In the genomic region with DNA sequence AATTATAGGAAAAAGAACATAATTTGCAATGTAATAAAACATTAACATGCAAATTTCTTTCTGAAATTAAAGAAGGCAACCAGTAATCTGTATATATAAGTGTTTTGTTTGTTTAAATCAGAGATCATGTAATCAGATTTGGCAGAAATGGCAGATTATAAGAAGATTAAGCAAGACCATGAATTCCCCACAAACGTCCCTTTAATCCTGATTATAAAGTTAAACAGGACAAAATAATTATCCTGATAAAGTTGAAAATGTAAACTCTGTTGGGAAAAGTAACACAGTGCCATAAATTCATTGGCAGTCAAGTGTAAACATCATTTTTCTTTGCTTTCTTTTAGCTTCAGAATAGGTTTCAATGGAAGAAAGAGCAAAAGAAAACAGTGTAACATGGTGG, we compare ENCODE assay signal across 30 cellular contexts.
"Had no signal": no experiment of that assay in that cellular context is flagged by ENCODE, and none has a peak within 500 bp of the region (broad histone marks: within the 10 kb centered on the region; RNA-seq: fewer than 3 reads in every experiment).

No MANE protein-coding gene starts in this region.

- H3K4me1 ChIP-seq: parathyroid adenoma, psoas muscle, right lobe of liver, sigmoid colon, spleen, suprapubic skin, testis, tibial artery, upper lobe of right lung had no signal

- ATAC-seq: naive thymus-derived CD4-positive, alpha-beta T cell; natural killer cell; psoas muscle; right cardiac atrium; right lobe of liver; stimulated activated memory B cell treated with anti-CD40 and anti-IgM and Interleukin-4, amounts not matched to agents 10 μg/mL and 1 μg/mL and 100 μg/mL, for 72 hours; stimulated activated naive CD8-positive, alpha-beta T cell treated with anti-CD3 and anti-CD28 coated beads, Interleukin-15, amount 100 ng/mL, for 72 hours; stimulated activated naive CD8-positive, alpha-beta T cell treated with anti-CD3 and anti-CD28 coated beads, Interleukin-15, Interleukin-2, amounts not matched to agents 100 U/mL and 50 U/mL, for 24 hours; upper lobe of right lung had no signal

- FAIRE-seq: small intestine had no signal

- H3K36me3 ChIP-seq: neural progenitor cell, ovary, right lobe of liver, sigmoid colon, spleen, suprapubic skin, tibial artery, transverse colon, upper lobe of right lung, uterus had no signal

- H3K27me3 ChIP-seq: neural progenitor cell, ovary, right lobe of liver, sigmoid colon, spleen, testis, tibial artery, transverse colon, upper lobe of right lung, uterus had no signal

- H3K4me3 ChIP-seq: neural progenitor cell, ovary, psoas muscle, right lobe of liver, sigmoid colon, spleen, suprapubic skin, testis, tibial artery, transverse colon, upper lobe of right lung, uterus had no signal

- DNase-seq: naive thymus-derived CD4-positive, alpha-beta T cell; natural killer cell; occipital lobe; ovary; posterior cingulate gyrus; psoas muscle; retina; right cardiac atrium; right lobe of liver; sigmoid colon; small intestine; spleen; stimulated activated CD4-positive, alpha-beta T cell treated with anti-CD3 and anti-CD28 coated beads, Interleukin-12 subunit alpha, Interleukin-12 subunit beta, amount 100 ng/mL, for 4 hours; stimulated activated CD4-positive, alpha-beta T cell treated with anti-CD3 and anti-CD28 coated beads, Interleukin-1b, Interleukin-23, amount 100 ng/mL, for 48 hours; stimulated activated CD4-positive, alpha-beta T cell treated with anti-CD3 and anti-CD28 coated beads, Interleukin-4, amount 100 ng/mL, for 1 hour; stimulated activated CD4-positive, alpha-beta T cell treated with anti-CD3 and anti-CD28 coated beads, Interleukin-4, amount 100 ng/mL, for 4 hours; stimulated activated CD8-positive, alpha-beta memory T cell treated with anti-CD3 and anti-CD28 coated beads, Interleukin-4, amount 100 ng/mL, for 48 hours; stimulated activated naive CD4-positive, alpha-beta T cell; stimulated activated naive CD8-positive, alpha-beta T cell treated with anti-CD3 and anti-CD28 coated beads, Interleukin-15, amount 100 ng/mL, for 72 hours; stimulated activated naive CD8-positive, alpha-beta T cell treated with anti-CD3 and anti-CD28 coated beads, Interleukin-15, Interleukin-2, amounts not matched to agents 100 U/mL and 50 U/mL, for 24 hours; substantia nigra; testis; tibial artery; transverse colon; upper lobe of right lung; uterus had no signal

- H3K9me3 ChIP-seq: ovary, psoas muscle, right lobe of liver, sigmoid colon, suprapubic skin, testis, tibial artery, transverse colon, upper lobe of right lung, uterus had no signal

- H3K27ac ChIP-seq: neural progenitor cell, ovary, parathyroid adenoma, psoas muscle, right lobe of liver, sigmoid colon, spleen, suprapubic skin, testis, tibial artery, transverse colon, upper lobe of right lung, uterus had no signal
